In the genomic region with DNA sequence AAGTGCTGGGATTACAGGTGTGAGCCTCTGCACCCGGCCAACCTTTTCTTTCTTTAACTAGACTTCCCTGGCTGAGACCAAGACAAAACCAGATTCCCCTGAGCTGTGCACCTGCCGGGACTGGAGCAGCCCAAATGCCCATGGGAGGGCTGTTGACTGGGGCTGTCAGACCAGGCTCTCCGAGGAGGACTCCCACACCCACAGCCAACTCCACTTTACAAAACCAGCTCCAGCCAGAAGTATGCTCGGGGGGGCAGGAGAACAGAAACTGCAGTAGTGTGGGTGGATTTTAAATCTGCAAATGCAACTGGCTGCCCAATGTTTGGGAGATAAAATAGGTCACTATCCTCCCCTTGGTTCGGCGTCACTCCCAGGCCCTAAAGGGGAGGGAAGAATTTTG, we compare ENCODE assay signal across 10 cellular contexts.
DNase-seq lines count a peak whose midpoint lies in the region; ATAC-seq and TF ChIP-seq lines count a peak whose summit lies in the region.
"Had no signal": no experiment of that assay in that cellular context is flagged by ENCODE, and none has a peak within 500 bp of the region (broad histone marks: within the 10 kb centered on the region; RNA-seq: fewer than 3 reads in every experiment).

No MANE protein-coding gene starts in this region.

- peak overlapping the region in 5 of 8 donors; percentile 13 to 92 (median 76) for H3K4me3 Mint-ChIP-seq in CD4-positive, alpha-beta memory T cell
- H3K4me3 Mint-ChIP-seq: endodermal cell, mesothelial cell of epicardium had no signal

- no peaks in the 10 kb centered on the region for H3K9me3 ChIP-seq in CD4-positive, alpha-beta memory T cell (ENCODE audit: control insufficient read depth in 1 of 2, low read length in 2 of 2)
- peaks cover 2% of the 10 kb centered on the region for H3K9me3 ChIP-seq in trophoblast cell (ENCODE audit: insufficient read depth, low read depth, low read length)

- peaks cover 52% of the 10 kb centered on the region for H3K4me1 ChIP-seq in CD4-positive, alpha-beta memory T cell (ENCODE audit: insufficient read depth, low read length)
- H3K4me1 ChIP-seq in trophoblast cell (ENCODE audit: control insufficient read depth in 1 of 2, insufficient read depth in 2 of 2, low read length in 2 of 2): peaks cover 38 to 58% of the 10 kb centered on the region in 2 experiments

- no peak overlapping the region for H2AFZ ChIP-seq in trophoblast cell (ENCODE audit: insufficient read depth, low read length, poor library complexity)

- ATAC-seq in HG02678 (IDR thresholded peaks at IDR 0.05; ENCODE audit: unreplicated experiment) (peak; percentile 14), GM21576 (IDR thresholded peaks at IDR 0.05; ENCODE audit: unreplicated experiment) (no peak), GM21529 (IDR thresholded peaks at IDR 0.05; ENCODE audit: unreplicated experiment) (no peak)

- no peaks in the 10 kb centered on the region for H3K36me3 ChIP-seq in CD4-positive, alpha-beta memory T cell (ENCODE audit: insufficient read depth, low read length)
- H3K36me3 ChIP-seq in brain microvascular endothelial cell (replicated peaks) (no peaks in the 10 kb centered on the region), trophoblast cell (ENCODE audit: control insufficient read depth in 1 of 2, insufficient read depth in 2 of 2, low read length in 2 of 2) (no peaks in the 10 kb centered on the region)

- H3K4me3 ChIP-seq in CD4-positive, alpha-beta memory T cell (ENCODE audit: low read length in 2 of 2): peak overlapping the region in 1 of 2 donors; percentile 5
- H3K4me3 ChIP-seq in brain microvascular endothelial cell (ENCODE audit: low read depth, low read length) (no peak overlapping the region), trophoblast cell (ENCODE audit: low read depth, low read length) (no peak overlapping the region)

- H3K9ac ChIP-seq in trophoblast cell (ENCODE audit: low read length): no peak overlapping the region

- peaks cover 38 to 70% (median 54%) of the 10 kb centered on the region in 4 donors for H3K4me1 Mint-ChIP-seq in CD4-positive, alpha-beta memory T cell
- H3K4me1 Mint-ChIP-seq: endodermal cell had no signal

- H3K27ac Mint-ChIP-seq in CD4-positive, alpha-beta memory T cell: peak overlapping the region; percentile 23 to 96 (median 91)
- H3K27ac Mint-ChIP-seq: endodermal cell, mesothelial cell of epicardium had no signal

- CTCF ChIA-PET in CD4-positive, alpha-beta memory T cell (lab: Charles Lee; ENCODE audit: partially characterized antibody): interaction anchor here (1.1 to 6.5 kb wide), 12 partner anchors 16 to 185 kb away, joined by 3 to 56 read pairs (median 8); partner anchors contain the start of gene NEMF

- peaks cover 61% of the 10 kb centered on the region for H3K79me1 ChIP-seq in trophoblast cell (ENCODE audit: low read length)

- peak overlapping the region; percentile 81 for H3K4ac ChIP-seq in trophoblast cell (ENCODE audit: low read depth, low read length)

- H3K18ac ChIP-seq in trophoblast cell (ENCODE audit: low read length): peak overlapping the region; percentile 85

- H3K27me3 Mint-ChIP-seq in CD4-positive, alpha-beta memory T cell: no peaks in the 10 kb centered on the region

- H3K14ac ChIP-seq in trophoblast cell (ENCODE audit: low read length): peak overlapping the region; percentile 86

- H2BK120ac ChIP-seq in trophoblast cell (ENCODE audit: insufficient read depth, low read length, poor library complexity): peak overlapping the region; percentile 97

- peaks cover 14% of the 10 kb centered on the region for H3K79me2 ChIP-seq in trophoblast cell (ENCODE audit: control insufficient read depth, insufficient read depth, low read length, poor library complexity)

- POLR2A ChIA-PET in CD4-positive, alpha-beta memory T cell (lab: Charles Lee; ENCODE audit: partially characterized antibody): interaction anchor here (0.6 to 13.4 kb wide), 18 partner anchors 9 to 185 kb away, joined by 3 to 293 read pairs (median 6); partner anchors contain the start of gene NEMF

- no peak for DNase-seq in CD4-positive, alpha-beta memory T cell
- DNase-seq in brain microvascular endothelial cell: no peak
- no peak for DNase-seq in trophoblast cell
- no peak for DNase-seq in activated CD4-positive, CD25-positive, alpha-beta regulatory T cell (lab: John Stamatoyannopoulos, UW)
- no peak for DNase-seq in KG1 (lab: John Stamatoyannopoulos, UW)

- no peak overlapping the region for H4K12ac ChIP-seq in trophoblast cell (ENCODE audit: low read depth, low read length)

- no CpG with 5 or more reads among the region's 6 CpGs for WGBS in trophoblast cell (ENCODE audit: extremely low coverage, insufficient coverage, insufficient read length)

- no peak overlapping the region for H3K23ac ChIP-seq in trophoblast cell (ENCODE audit: low read length)

- no peak for TF ChIP-seq CTCF in brain microvascular endothelial cell (IDR thresholded peaks at IDR 0.05; ENCODE audit: low read depth, low read length, missing control alignments)

- H2BK12ac ChIP-seq in trophoblast cell (ENCODE audit: low read length): peak overlapping the region; percentile 97

- no peaks in the 10 kb centered on the region for H3K27me3 ChIP-seq in CD4-positive, alpha-beta memory T cell (ENCODE audit: insufficient read depth, low read length)
- H3K27me3 ChIP-seq in brain microvascular endothelial cell (replicated peaks): no peaks in the 10 kb centered on the region
- H3K27me3 ChIP-seq in trophoblast cell (ENCODE audit: insufficient read depth, low read length): no peaks in the 10 kb centered on the region

- H3K27ac ChIP-seq in CD4-positive, alpha-beta memory T cell (ENCODE audit: low read depth, low read length): no peak overlapping the region
- H3K27ac ChIP-seq in brain microvascular endothelial cell: peak overlapping the region; percentile 74
- H3K27ac ChIP-seq in trophoblast cell (ENCODE audit: low read depth, low read length): peak overlapping the region; percentile 87

- intact Hi-C loops in CD4-positive, alpha-beta memory T cell (cut with micrococcal nuclease): no loop called here

- H2AK5ac ChIP-seq in trophoblast cell (ENCODE audit: low read length): peak overlapping the region; percentile 84

- no peaks in the 10 kb centered on the region for H3K9me3 Mint-ChIP-seq in CD4-positive, alpha-beta memory T cell
- H3K9me3 Mint-ChIP-seq: endodermal cell had no signal

- in situ Hi-C loops in brain microvascular endothelial cell (cut with HindIII; ENCODE audit: low pct_ligation_motif_present, low sequenced_read_pairs): no loop called here

- peak overlapping the region; percentile 95 for H4K91ac ChIP-seq in trophoblast cell (ENCODE audit: low read depth, low read length)

- peaks cover 9 to 16% of the 10 kb centered on the region in 2 donors for H3K36me3 Mint-ChIP-seq in CD4-positive, alpha-beta memory T cell
- H3K36me3 Mint-ChIP-seq: mesothelial cell of epicardium had no signal

- H3K4me2 ChIP-seq in trophoblast cell (ENCODE audit: low read length): no peak overlapping the region

- peak overlapping the region; percentile 88 for H4K8ac ChIP-seq in trophoblast cell (ENCODE audit: low read depth, low read length)

- peak overlapping the region; percentile 95 for H2BK5ac ChIP-seq in trophoblast cell (ENCODE audit: low read depth, low read length, poor library complexity)
